Comparison of ENCODE assay signal across 10 cellular contexts in genomic region chr17:81002409-81003361, GRCh38. TPM values are rescaled to one million over a fixed set of nuclear protein-coding genes. Genes with fewer than 3 reads are reported as not detected.
DNase-seq lines count a peak whose midpoint lies in the region; ATAC-seq, FAIRE-seq and TF ChIP-seq lines count a peak whose summit lies in the region.
"Had no signal": no experiment of that assay in that cellular context is flagged by ENCODE, and none has a peak within 500 bp of the region (broad histone marks: within the 10 kb centered on the region; RNA-seq: fewer than 3 reads in every experiment).

No MANE protein-coding gene starts in this region.

- H2AFZ ChIP-seq in PC-9 = no peak overlapping the region

- H3K4me3 Mint-ChIP-seq in stimulated activated naive CD8-positive, alpha-beta T cell treated with anti-CD3 and anti-CD28 coated beads, Interleukin-15, amount 100 ng/mL, for 72 hours = peak overlapping the region; percentile 57 to 59

- no peaks in the 10 kb centered on the region for H3K4me1 ChIP-seq in PC-9 (replicated peaks; ENCODE audit: insufficient read depth)
- H3K4me1 ChIP-seq in small intestine (ENCODE audit: control insufficient read depth in 2 of 2, insufficient read depth in 1 of 2, low read depth in 1 of 2, low read length in 1 of 2) = peaks cover 0 to 4% of the 10 kb centered on the region in 2 donors

- no peaks in the 10 kb centered on the region for H3K9me2 ChIP-seq in PC-9 (ENCODE audit: insufficient read depth)

- no peaks in the 10 kb centered on the region for H3K36me3 ChIP-seq in PC-9 (ENCODE audit: low read depth)
- H3K36me3 ChIP-seq in small intestine (ENCODE audit: control insufficient read depth in 2 of 2, insufficient read depth in 2 of 2, low read length in 2 of 2) = peaks cover 3 to 6% of the 10 kb centered on the region in 2 donors

- no peaks in the 10 kb centered on the region for H3K27me3 ChIP-seq in PC-9 (ENCODE audit: insufficient read depth, low read depth)
- H3K27me3 ChIP-seq in small intestine (ENCODE audit: control insufficient read depth in 2 of 2, insufficient read depth in 2 of 2, low read length in 2 of 2) = peaks cover 3 to 11% of the 10 kb centered on the region in 2 donors

- no peaks in the 10 kb centered on the region for H3F3A ChIP-seq in PC-9 (ENCODE audit: insufficient read depth, low read depth)

- H3K4me2 ChIP-seq in PC-9 = no peak overlapping the region

- H3K4me3 ChIP-seq in PC-9 (no peak overlapping the region), fibroblast of pulmonary artery (replicated peaks; ENCODE audit: low read depth, low read length) (no peak overlapping the region), small intestine (ENCODE audit: low read depth in 1 of 2, low read length in 2 of 2) (no peak overlapping the region)

- no peak for TF ChIP-seq CTCF in PC-9 (conservative IDR thresholded peaks at IDR 0.05)
- no peak for TF ChIP-seq CTCF in fibroblast of pulmonary artery (IDR thresholded peaks at IDR 0.05; ENCODE audit: low read length, missing control alignments)

- BruUV-seq in PC-9 (replicated peaks; lab: Mats Ljungman, UMichigan) = TSS peak; percentile 24

- no peak overlapping the region for H3K27ac Mint-ChIP-seq in stimulated activated naive CD8-positive, alpha-beta T cell treated with anti-CD3 and anti-CD28 coated beads, Interleukin-15, amount 100 ng/mL, for 72 hours

- peaks cover 41% of the 10 kb centered on the region for H3K27me3 Mint-ChIP-seq in stimulated activated naive CD8-positive, alpha-beta T cell treated with anti-CD3 and anti-CD28 coated beads, Interleukin-15, amount 100 ng/mL, for 72 hours

- H3K27ac ChIP-seq in PC-9 (no peak overlapping the region), small intestine (ENCODE audit: low read depth in 1 of 2, low read length in 1 of 2) (no peak overlapping the region)
- H3K27ac ChIP-seq: suprapubic skin had no signal

- H3K9me3 ChIP-seq in PC-9 (ENCODE audit: insufficient read depth, low read depth) (no peaks in the 10 kb centered on the region), small intestine (ENCODE audit: control insufficient read depth, low read depth) (no peaks in the 10 kb centered on the region)
- H3K9me3 ChIP-seq: suprapubic skin had no signal

- no peak for ATAC-seq in stimulated activated naive CD8-positive, alpha-beta T cell treated with anti-CD3 and anti-CD28 coated beads, Interleukin-15, amount 100 ng/mL, for 72 hours
- ATAC-seq in stimulated activated naive CD8-positive, alpha-beta T cell treated with anti-CD3 and anti-CD28 coated beads, Interleukin-15, Interleukin-2, amounts not matched to agents 100 U/mL and 50 U/mL, for 24 hours = no peak
- no peak for ATAC-seq in activated CD4-positive, CD25-positive, alpha-beta regulatory T cell treated with anti-CD3 and anti-CD28 coated beads, Interleukin-2, amount 50 U/mL, for 24 hours
- ATAC-seq in GM19328 (IDR thresholded peaks at IDR 0.05; ENCODE audit: unreplicated experiment) (no peak), GM21423 (IDR thresholded peaks at IDR 0.05; ENCODE audit: unreplicated experiment) (no peak)

- no peak for FAIRE-seq in small intestine (lab: Jason Lieb, UNC)
- FAIRE-seq: islet of Langerhans had no signal

- WGBS in small intestine, 3 donors = 27 to 42% (median 37%) methylated on average over 20 to 21 of the region's 21 CpGs

- POLR2A ChIA-PET in PC-9 (lab: Charles Lee; ENCODE audit: unreplicated experiment) = no interaction called here

- H4K20me1 ChIP-seq in PC-9 (ENCODE audit: insufficient read depth) = no peaks in the 10 kb centered on the region

- H3K4me1 Mint-ChIP-seq in stimulated activated naive CD8-positive, alpha-beta T cell treated with anti-CD3 and anti-CD28 coated beads, Interleukin-15, amount 100 ng/mL, for 72 hours = peaks cover 30% of the 10 kb centered on the region

- CTCF ChIA-PET in PC-9 (lab: Charles Lee) = no interaction called here

- intact Hi-C loops in PC-9 (cut with micrococcal nuclease; ENCODE audit: unreplicated experiment) = loop anchor here (5.0 kb wide), 1 partner anchor 220 kb away; the partner anchor contains the start of gene CEP131

- no peaks in the 10 kb centered on the region for H3K9me3 Mint-ChIP-seq in stimulated activated naive CD8-positive, alpha-beta T cell treated with anti-CD3 and anti-CD28 coated beads, Interleukin-15, amount 100 ng/mL, for 72 hours

- no peaks in the 10 kb centered on the region for H3K79me2 ChIP-seq in PC-9 (ENCODE audit: low read depth)

- no peak for DNase-seq in stimulated activated naive CD8-positive, alpha-beta T cell treated with anti-CD3 and anti-CD28 coated beads, Interleukin-15, amount 100 ng/mL, for 72 hours
- no peak for DNase-seq in stimulated activated naive CD8-positive, alpha-beta T cell treated with anti-CD3 and anti-CD28 coated beads, Interleukin-15, Interleukin-2, amounts not matched to agents 100 U/mL and 50 U/mL, for 24 hours
- DNase-seq in PC-9 (peak in 1 of 2 experiments; percentile 45), fibroblast of pulmonary artery (ENCODE audit: low read depth) (peak; percentile 66), small intestine (peak; percentile 84)

RNA-seq across cellular contexts. Expression of gene CHMP6, which starts 11.0 kb away (rescaled TPM):
- 17.4 and 18.1 TPM in 2 replicates for total RNA-seq in PC-9 (2021)
- polyA plus RNA-seq in small intestine = 10 to 100 TPM; 29.0 to 35.8 (median 34.6) TPM

RNA-seq across cellular contexts. Expression of gene BAIAP2, which starts 32.3 kb away (rescaled TPM):
- 109 and 125 TPM in 2 replicates for total RNA-seq in PC-9 (2021)
- 10 to 100 TPM in 1 of 3 donors, 1 to 10 TPM in 2; 1.8 to 14.5 (median 3.8) TPM for polyA plus RNA-seq in small intestine

Comparison
In these comparisons a context has a peak if more than half of its experiments do, and no peak if none do; other contexts are left out.
1. DNase-seq: peak in fibroblast of pulmonary artery (single experiment) and small intestine (single experiment); none in stimulated activated naive CD8-positive, alpha-beta T cell treated with anti-CD3 and anti-CD28 coated beads, Interleukin-15, amount 100 ng/mL, for 72 hours (0 of 2) and stimulated activated naive CD8-positive, alpha-beta T cell treated with anti-CD3 and anti-CD28 coated beads, Interleukin-15, Interleukin-2, amounts not matched to agents 100 U/mL and 50 U/mL, for 24 hours (single experiment).